In genomic region chr1:203686091-203686632, GRCh38 we compare ENCODE assay signal across 11 cellular contexts. TPM values are rescaled to one million over a fixed set of nuclear protein-coding genes. Genes with fewer than 3 reads are reported as not detected.
A peak's percentile ranks its signal among the peaks of the same experiment; 100 is the strongest.
DNase-seq lines count a peak whose midpoint lies in the region; ATAC-seq and TF ChIP-seq lines count a peak whose summit lies in the region.
"Had no signal": no experiment of that assay in that cellular context is flagged by ENCODE, and none has a peak within 500 bp of the region (broad histone marks: within the 10 kb centered on the region; RNA-seq: fewer than 3 reads in every experiment).

No MANE protein-coding gene starts in this region.

- H3K36me3 ChIP-seq in mucosa of rectum (ENCODE audit: control insufficient read depth in 2 of 2, insufficient read depth in 2 of 2, low read length in 2 of 2) (peaks cover 0 to 10% of the 10 kb centered on the region in 2 donors), body of pancreas (replicated peaks in 1 of 2; ENCODE audit: insufficient read depth in 1 of 2, low read depth in 2 of 2) (peaks cover 0 to 2% of the 10 kb centered on the region in 2 donors)

- DNase-seq in AG10803 (ENCODE audit: low read depth) (peak; percentile 27), NCI-H1930 (lab: John Stamatoyannopoulos, UW) (peak; percentile 25 to 67), dedifferentiated amniotic fluid mesenchymal stem cell (ENCODE audit: extremely low spot score) (peak; percentile 20), body of pancreas (no peak), MV-4-11 (lab: John Stamatoyannopoulos, UW) (no peak)
- DNase-seq: Caco-2; NCI-H2227 treated with DMSO at 0.1 percent for 48 hours; stimulated activated CD4-positive, alpha-beta T cell treated with anti-CD3 and anti-CD28 coated beads, Interleukin-1b, Interleukin-23, amount 100 ng/mL, for 48 hours had no signal

- H3K9me3 ChIP-seq in mucosa of rectum (ENCODE audit: control insufficient read depth in 2 of 2, low read length in 2 of 2): no peaks in the 10 kb centered on the region
- H3K9me3 ChIP-seq in body of pancreas: no peaks in the 10 kb centered on the region
- H3K9me3 ChIP-seq: Caco-2 had no signal

- H3K4me1 ChIP-seq in mucosa of rectum (ENCODE audit: control insufficient read depth in 2 of 2, insufficient read depth in 2 of 2, low read length in 2 of 2) (peaks cover 6 to 7% of the 10 kb centered on the region in 2 donors), body of pancreas (peaks cover 9% of the 10 kb centered on the region)
- H3K4me1 ChIP-seq: Caco-2 had no signal

- ATAC-seq in body of pancreas (no peak), GM18873 (IDR thresholded peaks at IDR 0.05; ENCODE audit: low FRiP score, unreplicated experiment) (no peak), HG03280 (IDR thresholded peaks at IDR 0.05; ENCODE audit: unreplicated experiment) (no peak)

- TF ChIP-seq CTCF in AG10803 (conservative IDR thresholded peaks at IDR 0.05; ENCODE audit: low read length): no peak
- TF ChIP-seq CTCF in body of pancreas (IDR thresholded peaks at IDR 0.05): no peak

- 35 to 38% methylated on average over 3 of the region's 3 CpGs for WGBS in body of pancreas, 2 donors

- no peak overlapping the region for H3K9ac ChIP-seq in mucosa of rectum (ENCODE audit: low read depth in 1 of 2, low read length in 2 of 2)

- H3K27me3 ChIP-seq in mucosa of rectum (ENCODE audit: control insufficient read depth in 2 of 2, insufficient read depth in 2 of 2, low read length in 2 of 2): no peaks in the 10 kb centered on the region
- H3K27me3 ChIP-seq in body of pancreas: no peaks in the 10 kb centered on the region

- H3K27ac ChIP-seq in mucosa of rectum (ENCODE audit: low read depth in 2 of 2, low read length in 2 of 2): peak overlapping the region; percentile 1 to 45
- H3K27ac ChIP-seq in body of pancreas: peak overlapping the region in 2 of 4 donors; percentile 11 to 12

- no peak for TF ChIP-seq POLR2A in body of pancreas (IDR thresholded peaks at IDR 0.05)

- H3K4me3 ChIP-seq in AG10803 (ENCODE audit: low read length): no peak overlapping the region
- no peak overlapping the region for H3K4me3 ChIP-seq in mucosa of rectum (ENCODE audit: low read length in 2 of 2)
- no peak overlapping the region for H3K4me3 ChIP-seq in body of pancreas

- intact Hi-C loops in body of pancreas (cut with DNase I): loop anchor here (5.0 kb wide), 1 partner anchor 54 kb away; no protein-coding TSS in a partner anchor

RNA-seq across cellular contexts. Expression of gene ATP2B4, which starts 59.5 kb away (rescaled TPM):
- 10 to 100 TPM; 27.5 to 31.3 TPM for total RNA-seq in body of pancreas

Comparison
In these comparisons a context has a peak if more than half of its experiments do, and no peak if none do; other contexts are left out.
1. DNase-seq: peak in AG10803 (single experiment), NCI-H1930 (2 of 2) and dedifferentiated amniotic fluid mesenchymal stem cell (single experiment); none in body of pancreas (0 of 4) and MV-4-11 (single experiment).